12 cellular contexts compared by ENCODE assay signal in the genomic region with DNA sequence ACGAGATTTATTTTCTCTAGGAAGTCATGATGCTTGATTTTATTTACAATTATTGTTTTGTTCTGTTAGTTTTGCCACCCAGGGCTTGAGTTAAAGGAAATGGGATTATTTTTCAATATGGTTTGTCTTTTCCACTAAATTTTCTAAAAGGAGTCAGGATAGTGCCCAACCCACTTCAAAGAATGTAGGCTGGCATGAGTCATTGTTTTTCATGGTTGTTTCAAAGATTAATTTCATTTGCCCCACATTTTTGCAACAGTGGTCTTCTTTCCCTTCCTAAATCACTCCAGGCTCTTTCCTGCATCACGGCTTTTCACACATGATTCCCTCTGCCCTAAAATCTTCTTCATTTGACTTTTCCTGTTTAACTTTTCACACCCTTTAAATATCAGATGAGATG. TPM values are rescaled to one million over a fixed set of nuclear protein-coding genes. Genes with fewer than 3 reads are reported as not detected.
DNase-seq lines count a peak whose midpoint lies in the region; TF ChIP-seq lines count a peak whose summit lies in the region.
"Had no signal": no experiment of that assay in that cellular context is flagged by ENCODE, and none has a peak within 500 bp of the region (broad histone marks: within the 10 kb centered on the region; RNA-seq: fewer than 3 reads in every experiment).

No MANE protein-coding gene starts in this region.

- H3K36me3 Mint-ChIP-seq in activated T-cell treated with anti-CD3 and anti-CD28 coated beads, Interleukin-2, amount 50 U/mL, for 24 hours (ENCODE audit: low read depth), result peaks cover 57% of the 10 kb centered on the region

- no peaks in the 10 kb centered on the region for H3K27me3 Mint-ChIP-seq in activated T-cell treated with anti-CD3 and anti-CD28 coated beads, Interleukin-2, amount 50 U/mL, for 24 hours

- peaks cover 13% of the 10 kb centered on the region for H3K9me3 Mint-ChIP-seq in activated T-cell treated with anti-CD3 and anti-CD28 coated beads, Interleukin-2, amount 50 U/mL, for 24 hours

- CTCF ChIA-PET in PC-9 (lab: Charles Lee), result no interaction called here

- TF ChIP-seq POLR2A in suprapubic skin (IDR thresholded peaks at IDR 0.05), result no peak

- H3K36me3 ChIP-seq in PC-9 (ENCODE audit: low read depth) (no peaks in the 10 kb centered on the region), thymus (ENCODE audit: control insufficient read depth, insufficient read depth) (no peaks in the 10 kb centered on the region), suprapubic skin (no peaks in the 10 kb centered on the region)
- H3K36me3 ChIP-seq: tibial nerve had no signal

- no peak for TF ChIP-seq EP300 in suprapubic skin (IDR thresholded peaks at IDR 0.05)

- no TSS peak for BruUV-seq in PC-9 (replicated peaks; lab: Mats Ljungman, UMichigan)

- 0 out of 2 replicates have a peak overlapping the region, but pooled peaks have one; percentile 48 for H2AFZ ChIP-seq in PC-9

- POLR2A ChIA-PET in PC-9 (lab: Charles Lee; ENCODE audit: unreplicated experiment), result no interaction called here

- H3K27ac Mint-ChIP-seq in activated T-cell treated with anti-CD3 and anti-CD28 coated beads, Interleukin-2, amount 50 U/mL, for 24 hours, result peak overlapping the region; percentile 97

- no peak for DNase-seq in activated T-cell treated with anti-CD3 and anti-CD28 coated beads, Interleukin-2, amount 50 U/mL, for 24 hours
- no peak for DNase-seq in activated T-cell treated with anti-CD3 and anti-CD28 coated beads, Interleukin-2, amount 50 U/mL, for 48 hours
- DNase-seq in PC-9 (no peak), epithelial cell of prostate (ENCODE audit: low read depth, low spot score) (no peak), NCI-H146 treated with DMSO at 0.1 percent for 48 hours (lab: John Stamatoyannopoulos, UW; ENCODE audit: unreplicated experiment) (no peak), suprapubic skin (ENCODE audit: low spot score in 2 of 2) (no peak), NCI-H1105 treated with DMSO at 0.1 percent for 48 hours (lab: John Stamatoyannopoulos, UW) (no peak)
- DNase-seq: NCI-H510A, SW 1271 had no signal

- H3K9me3 ChIP-seq in PC-9 (ENCODE audit: insufficient read depth, low read depth) (no peaks in the 10 kb centered on the region), thymus (ENCODE audit: control insufficient read depth) (no peaks in the 10 kb centered on the region), suprapubic skin (no peaks in the 10 kb centered on the region)

- H3K4me2 ChIP-seq in PC-9, result no peak overlapping the region

- no peaks in the 10 kb centered on the region for H3F3A ChIP-seq in PC-9 (ENCODE audit: insufficient read depth, low read depth)

- H3K4me3 ChIP-seq in PC-9, result no peak overlapping the region
- H3K4me3 ChIP-seq in thymus (ENCODE audit: low read length), result peak overlapping the region; percentile 37
- no peak overlapping the region for H3K4me3 ChIP-seq in suprapubic skin

- intact Hi-C loops in PC-9 (cut with micrococcal nuclease; ENCODE audit: unreplicated experiment), result no loop called here

- TF ChIP-seq CTCF in PC-9 (conservative IDR thresholded peaks at IDR 0.05), result no peak
- TF ChIP-seq CTCF in suprapubic skin (IDR thresholded peaks at IDR 0.05), result no peak

- WGBS in thymus, result 41% methylated on average over 2 of the region's 2 CpGs
- WGBS in suprapubic skin, result 10% methylated on average over 2 of the region's 2 CpGs

- H3K9me2 ChIP-seq in PC-9 (ENCODE audit: insufficient read depth), result no peaks in the 10 kb centered on the region

- H3K4me3 Mint-ChIP-seq in activated T-cell treated with anti-CD3 and anti-CD28 coated beads, Interleukin-2, amount 50 U/mL, for 24 hours, result peak overlapping the region; percentile 91

- H3K27ac ChIP-seq in PC-9 (no peak overlapping the region), epithelial cell of prostate (peak overlapping the region; percentile 13), thymus (ENCODE audit: low read depth) (peak overlapping the region; percentile 87), suprapubic skin (no peak overlapping the region)

- no peaks in the 10 kb centered on the region for H3K4me1 ChIP-seq in PC-9 (replicated peaks; ENCODE audit: insufficient read depth)
- peaks cover 27% of the 10 kb centered on the region for H3K4me1 ChIP-seq in thymus (ENCODE audit: control insufficient read depth, insufficient read depth, low read length)
- H3K4me1 ChIP-seq in suprapubic skin, result no peaks in the 10 kb centered on the region
- H3K4me1 ChIP-seq: tibial nerve had no signal

- peaks cover 79% of the 10 kb centered on the region for H3K4me1 Mint-ChIP-seq in activated T-cell treated with anti-CD3 and anti-CD28 coated beads, Interleukin-2, amount 50 U/mL, for 24 hours (ENCODE audit: low read depth)

- H3K27me3 ChIP-seq in PC-9 (ENCODE audit: insufficient read depth, low read depth), result peaks cover 3% of the 10 kb centered on the region; the same call in 1 of the 2 replicates
- H3K27me3 ChIP-seq in thymus (ENCODE audit: control insufficient read depth, insufficient read depth), result no peaks in the 10 kb centered on the region
- H3K27me3 ChIP-seq in suprapubic skin, result no peaks in the 10 kb centered on the region
- H3K27me3 ChIP-seq: tibial nerve had no signal

- H3K79me2 ChIP-seq in PC-9 (ENCODE audit: low read depth), result no peaks in the 10 kb centered on the region

- no peaks in the 10 kb centered on the region for H4K20me1 ChIP-seq in PC-9 (ENCODE audit: insufficient read depth)

RNA-seq across cellular contexts. Expression of a gene that starts 2.5 kb away (rescaled TPM):
- total RNA-seq in PC-9 (2021) (not detected in 2 replicates), suprapubic skin (1 to 10 TPM in 1 of 4 donors, under 1 TPM in 1, not detected in 2; 0.80 to 1.0 TPM)
- 12.6 TPM for polyA plus RNA-seq in thymus
- total RNA-seq: LHCN-M2 had no signal

RNA-seq across cellular contexts. Expression of a gene that starts 58.7 kb away (rescaled TPM):
- total RNA-seq in PC-9 (2021), result not detected in 2 replicates
- 5.9 TPM for polyA plus RNA-seq in thymus
- total RNA-seq in suprapubic skin, result 1 to 10 TPM; 1.2 to 9.0 (median 2.3) TPM
- total RNA-seq: LHCN-M2 had no signal

Comparison
In these comparisons a context has a peak if more than half of its experiments do, and no peak if none do; other contexts are left out.
1. H3K27ac ChIP-seq: peak in epithelial cell of prostate (single experiment) and thymus (single experiment); none in PC-9 (single experiment) and suprapubic skin (single experiment).